10 cellular contexts compared by ENCODE assay signal in the genomic region with DNA sequence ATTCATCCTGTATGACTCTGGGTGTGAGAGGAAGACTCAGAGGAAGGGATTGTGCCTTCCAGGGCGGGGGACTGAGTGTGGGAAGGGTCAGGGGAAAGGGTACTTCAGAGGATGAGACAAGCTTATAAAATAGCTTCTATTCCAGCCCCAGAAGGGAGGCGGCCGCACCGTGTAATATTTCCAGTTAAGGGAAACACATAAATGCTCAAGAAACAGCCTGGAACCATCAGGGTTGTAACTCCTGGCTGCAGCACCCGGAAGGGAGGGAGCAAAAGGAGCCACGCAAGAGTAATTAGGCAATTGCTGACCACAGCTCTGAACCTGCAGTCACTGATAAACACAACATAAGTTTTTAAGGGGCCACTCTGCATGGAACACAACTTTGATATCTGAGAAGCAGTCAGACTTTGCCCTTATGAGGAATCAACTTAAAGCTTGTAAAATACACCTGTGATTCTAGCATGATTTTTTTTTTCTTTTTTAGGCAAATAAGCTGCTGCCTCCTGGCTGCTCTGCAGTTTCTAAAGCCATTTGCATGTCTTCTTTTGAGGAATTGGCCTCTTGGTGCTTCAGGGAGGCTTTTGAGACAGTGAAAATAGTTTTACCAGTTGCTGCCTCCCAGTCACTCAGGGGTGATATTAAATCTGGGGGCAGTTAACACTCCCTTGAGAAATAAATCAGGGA.
DNase-seq lines count a peak whose midpoint lies in the region; ATAC-seq and TF ChIP-seq lines count a peak whose summit lies in the region.
"Had no signal": no experiment of that assay in that cellular context is flagged by ENCODE, and none has a peak within 500 bp of the region (broad histone marks: within the 10 kb centered on the region; RNA-seq: fewer than 3 reads in every experiment).

No MANE protein-coding gene starts in this region.

- peak overlapping the region; percentile 5 for H3K27ac Mint-ChIP-seq in mesothelial cell of epicardium
- no peak overlapping the region for H3K27ac Mint-ChIP-seq in stimulated activated naive B cell treated with anti-CD40 and anti-IgM and Interleukin-4, amounts not matched to agents 10 μg/mL and 1 μg/mL and 100 μg/mL, for 72 hours

- no peak overlapping the region for H3K4me3 ChIP-seq in breast epithelium

- no peak for TF ChIP-seq POLR2A in breast epithelium (IDR thresholded peaks at IDR 0.05)

- TF ChIP-seq CTCF in breast epithelium (IDR thresholded peaks at IDR 0.05), result no peak
- no peak for TF ChIP-seq CTCF in mesothelial cell of epicardium (IDR thresholded peaks at IDR 0.05; ENCODE audit: unreplicated experiment)

- H3K4me3 Mint-ChIP-seq in mesothelial cell of epicardium, result no peak overlapping the region
- H3K4me3 Mint-ChIP-seq in stimulated activated naive B cell treated with anti-CD40 and anti-IgM and Interleukin-4, amounts not matched to agents 10 μg/mL and 1 μg/mL and 100 μg/mL, for 72 hours, result no peak overlapping the region

- ATAC-seq in stimulated activated naive B cell treated with anti-CD40 and anti-IgM and Interleukin-4, amounts not matched to agents 10 μg/mL and 1 μg/mL and 100 μg/mL, for 72 hours (replicated peaks), result no peak

- no peaks in the 10 kb centered on the region for H3K9me3 ChIP-seq in breast epithelium
- H3K9me3 ChIP-seq: Caco-2 had no signal

- H3K36me3 Mint-ChIP-seq in mesothelial cell of epicardium, result no peaks in the 10 kb centered on the region
- H3K36me3 Mint-ChIP-seq in stimulated activated naive B cell treated with anti-CD40 and anti-IgM and Interleukin-4, amounts not matched to agents 10 μg/mL and 1 μg/mL and 100 μg/mL, for 72 hours, result no peaks in the 10 kb centered on the region

- peak overlapping the region; percentile 2 to 8 for H3K27ac ChIP-seq in breast epithelium

- no peaks in the 10 kb centered on the region for H3K27me3 Mint-ChIP-seq in mesothelial cell of epicardium (ENCODE audit: low read depth)
- peaks cover 22 to 25% of the 10 kb centered on the region in 2 donors for H3K27me3 Mint-ChIP-seq in stimulated activated naive B cell treated with anti-CD40 and anti-IgM and Interleukin-4, amounts not matched to agents 10 μg/mL and 1 μg/mL and 100 μg/mL, for 72 hours

- intact Hi-C loops in breast epithelium (cut with DNase I; ENCODE audit: low total_unique reads), result no loop called here

- no peaks in the 10 kb centered on the region for H3K36me3 ChIP-seq in breast epithelium

- peaks cover 71% of the 10 kb centered on the region for H3K4me1 Mint-ChIP-seq in mesothelial cell of epicardium
- peaks cover 0 to 13% of the 10 kb centered on the region in 2 donors for H3K4me1 Mint-ChIP-seq in stimulated activated naive B cell treated with anti-CD40 and anti-IgM and Interleukin-4, amounts not matched to agents 10 μg/mL and 1 μg/mL and 100 μg/mL, for 72 hours

- H3K9me3 Mint-ChIP-seq in mesothelial cell of epicardium, result peaks cover 7% of the 10 kb centered on the region
- no peaks in the 10 kb centered on the region for H3K9me3 Mint-ChIP-seq in stimulated activated naive B cell treated with anti-CD40 and anti-IgM and Interleukin-4, amounts not matched to agents 10 μg/mL and 1 μg/mL and 100 μg/mL, for 72 hours

- no peaks in the 10 kb centered on the region for H3K27me3 ChIP-seq in breast epithelium

- no peaks in the 10 kb centered on the region for H3K4me1 ChIP-seq in breast epithelium

- DNase-seq in GF-D8 (lab: John Stamatoyannopoulos, UW) (peak; percentile 87), HT-29 (ENCODE audit: low spot score) (peak; percentile 78), breast epithelium (ENCODE audit: low spot score in 2 of 2) (peak in 1 of 2 donors; percentile 23), mesothelial cell of epicardium (ENCODE audit: low spot score in 2 of 2, unreplicated experiment in 2 of 2) (no peak), medulla oblongata (ENCODE audit: extremely low spot score) (no peak)
- DNase-seq in activated CD8-positive, alpha-beta memory T cell treated with anti-CD3 and anti-CD28 coated beads, Interleukin-2, amount 50 U/mL, for 4 hours, result no peak
- DNase-seq in activated T-cell treated with anti-CD3 and anti-CD28 coated beads, Interleukin-2, amount 50 U/mL, for 1 hour, result no peak
- no peak for DNase-seq in stimulated activated naive B cell treated with anti-CD40 and anti-IgM and Interleukin-4, amounts not matched to agents 10 μg/mL and 1 μg/mL and 100 μg/mL, for 72 hours
- DNase-seq: NCI-H2227 treated with DMSO at 0.1 percent for 48 hours had no signal

Comparison
In these comparisons a context has a peak if more than half of its experiments do, and no peak if none do; other contexts are left out.
1. DNase-seq: peak in GF-D8 (single experiment) and HT-29 (single experiment); none in mesothelial cell of epicardium (0 of 2), medulla oblongata (single experiment), activated CD8-positive, alpha-beta memory T cell treated with anti-CD3 and anti-CD28 coated beads, Interleukin-2, amount 50 U/mL, for 4 hours (single experiment), activated T-cell treated with anti-CD3 and anti-CD28 coated beads, Interleukin-2, amount 50 U/mL, for 1 hour (single experiment) and stimulated activated naive B cell treated with anti-CD40 and anti-IgM and Interleukin-4, amounts not matched to agents 10 μg/mL and 1 μg/mL and 100 μg/mL, for 72 hours (single experiment).